In genomic region chr14:103164786-103165185, GRCh38 we compare ENCODE assay signal across 26 cellular contexts.
"Had no signal": no experiment of that assay in that cellular context is flagged by ENCODE, and none has a peak within 500 bp of the region (broad histone marks: within the 10 kb centered on the region; RNA-seq: fewer than 3 reads in every experiment).

No MANE protein-coding gene starts in this region.

- H3K27me3 Mint-ChIP-seq: activated CD8-positive, alpha-beta T cell treated with anti-CD3 and anti-CD28 coated beads for 36 hours had no signal

- H3K9me3 Mint-ChIP-seq: activated CD4-positive, alpha-beta T cell treated with anti-CD3 and anti-CD28 coated beads, Interleukin-2, amount 10 ng/mL, durations not matched to agents 24 days and 14 days had no signal

- H3K4me3 ChIP-seq: ascending aorta, cardiac muscle cell, SJCRH30, SK-N-MC had no signal

- H3K4me1 ChIP-seq: ascending aorta, SJCRH30 had no signal

- H3K4me3 Mint-ChIP-seq: activated CD4-positive, alpha-beta T cell treated with anti-CD3 and anti-CD28 coated beads, Interleukin-2, amount 10 ng/mL, durations not matched to agents 24 days and 14 days; activated CD8-positive, alpha-beta T cell treated with anti-CD3 and anti-CD28 coated beads for 36 hours; activated naive CD8-positive, alpha-beta T cell treated with anti-CD3 and anti-CD28 coated beads, Interleukin-2, amount 10 ng/mL, durations not matched to agents 7 days and 5 days had no signal

- H3K27ac Mint-ChIP-seq: activated CD4-positive, alpha-beta T cell treated with anti-CD3 and anti-CD28 coated beads, Interleukin-2, amount 10 ng/mL, durations not matched to agents 24 days and 14 days; activated CD8-positive, alpha-beta T cell treated with anti-CD3 and anti-CD28 coated beads for 36 hours; activated naive CD8-positive, alpha-beta T cell treated with anti-CD3 and anti-CD28 coated beads, Interleukin-2, amount 10 ng/mL, durations not matched to agents 7 days and 5 days had no signal

- DNase-seq: activated CD4-positive, alpha-beta T cell treated with anti-CD3 and anti-CD28 coated beads, Interleukin-2, amount 10 ng/mL, durations not matched to agents 24 days and 14 days; activated CD4-positive, alpha-beta T cell treated with anti-CD3 and anti-CD28 coated beads, Interleukin-2, amount 50 U/mL, for 4 hours; activated CD8-positive, alpha-beta T cell treated with anti-CD3 and anti-CD28 coated beads for 36 hours; activated effector memory CD4-positive, alpha-beta T cell treated with Interleukin-2 at 50 U/mL for 16 hours; activated naive CD4-positive, alpha-beta T cell treated with anti-CD3 and anti-CD28 coated beads, Interleukin-2, amount 50 U/mL, for 16 hours; activated naive CD8-positive, alpha-beta T cell treated with anti-CD3 and anti-CD28 coated beads, Interleukin-2, amount 10 ng/mL, durations not matched to agents 7 days and 5 days; activated T-cell treated with anti-CD3 and anti-CD28 coated beads for 4 hours; activated T-cell treated with anti-CD3 and anti-CD28 coated beads, Interleukin-2, amount 50 U/mL, for 48 hours; amygdala; Kasumi-1; KG1; MM.1S; MV-4-11; NCI-H1092; NCI-H1436 treated with DMSO at 0.1 percent for 48 hours; NCI-H1694 treated with DMSO at 0.1 percent for 48 hours; NCI-H2029; NCI-H345; NCI-H524 treated with DMSO at 0.1 percent for 48 hours; SHP77; SJCRH30; T1000 had no signal

- H3K9me3 ChIP-seq: SJCRH30 had no signal

- H3K4me1 Mint-ChIP-seq: activated CD4-positive, alpha-beta T cell treated with anti-CD3 and anti-CD28 coated beads, Interleukin-2, amount 10 ng/mL, durations not matched to agents 24 days and 14 days had no signal

- H3K27ac ChIP-seq: ascending aorta, cardiac muscle cell, SJCRH30, SK-N-MC had no signal

- ATAC-seq: activated CD8-positive, alpha-beta T cell treated with anti-CD3 and anti-CD28 coated beads for 36 hours; Panc1 had no signal

- H3K27me3 ChIP-seq: ascending aorta, cardiac muscle cell had no signal

- H3K36me3 ChIP-seq: ascending aorta, cardiac muscle cell, SJCRH30 had no signal

- H3K36me3 Mint-ChIP-seq: activated naive CD8-positive, alpha-beta T cell treated with anti-CD3 and anti-CD28 coated beads, Interleukin-2, amount 10 ng/mL, durations not matched to agents 7 days and 5 days had no signal
